27 cellular contexts compared by ENCODE assay signal in the genomic region with DNA sequence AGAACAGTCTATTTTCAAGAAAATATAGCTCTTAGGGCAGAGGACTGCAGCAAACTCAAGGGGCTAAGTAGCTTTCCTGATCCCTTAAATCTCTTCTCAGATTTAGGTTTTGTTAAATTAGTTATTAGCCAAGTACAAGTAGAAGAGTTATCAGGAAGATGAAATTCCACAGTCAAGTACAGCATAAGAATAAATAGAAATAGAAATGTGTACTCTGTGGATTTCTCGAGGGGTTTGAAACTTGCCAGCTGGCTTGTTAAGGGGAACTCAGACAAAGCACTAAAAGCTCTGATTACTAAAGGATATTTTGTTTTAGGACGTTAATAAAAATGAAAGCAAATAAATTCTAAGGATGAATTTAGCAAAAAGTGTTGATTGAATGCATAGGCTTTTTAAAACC.
"Had no signal": no experiment of that assay in that cellular context is flagged by ENCODE, and none has a peak within 500 bp of the region (broad histone marks: within the 10 kb centered on the region; RNA-seq: fewer than 3 reads in every experiment).

No MANE protein-coding gene starts in this region.

- H3K4me3 Mint-ChIP-seq: dendritic cell treated with granulocyte-macrophage colony-stimulating factor and Interleukin-4, amounts not matched to agents 40 ng/mL and 50 ng/mL, for 4 days; effector memory CD8-positive, alpha-beta T cell; endodermal cell had no signal

- H3K27ac Mint-ChIP-seq: dendritic cell treated with granulocyte-macrophage colony-stimulating factor and Interleukin-4, amounts not matched to agents 40 ng/mL and 50 ng/mL, for 4 days; effector memory CD8-positive, alpha-beta T cell; endodermal cell had no signal

- H3K36me3 ChIP-seq: colonic mucosa, esophagus muscularis mucosa, esophagus squamous epithelium, gastrocnemius medialis, gastroesophageal sphincter had no signal

- H3K4me1 ChIP-seq: colonic mucosa, esophagus muscularis mucosa, esophagus squamous epithelium, foreskin keratinocyte, gastrocnemius medialis, gastroesophageal sphincter had no signal

- DNase-seq: colonic mucosa; cortex of kidney; dermis blood vessel endothelial cell; dorsolateral prefrontal cortex; effector CD4-positive, alpha-beta T cell; effector CD8-positive, alpha-beta T cell; effector memory CD4-positive, alpha-beta T cell; effector memory CD8-positive, alpha-beta T cell; endodermal cell; erythroblast; esophagus squamous epithelium; foreskin fibroblast; foreskin keratinocyte; foreskin melanocyte; gastrocnemius medialis; glutamatergic neuron; head of caudate nucleus had no signal

- H3K4me3 ChIP-seq: colonic mucosa, coronary artery, dorsolateral prefrontal cortex, esophagus muscularis mucosa, esophagus squamous epithelium, gastrocnemius medialis, gastroesophageal sphincter had no signal

- H3K9me3 ChIP-seq: colonic mucosa, esophagus muscularis mucosa, esophagus squamous epithelium, gastrocnemius medialis had no signal

- H3K27me3 ChIP-seq: colonic mucosa, dorsolateral prefrontal cortex, esophagus muscularis mucosa, esophagus squamous epithelium, foreskin keratinocyte, gastrocnemius medialis, gastroesophageal sphincter had no signal

- H3K27ac ChIP-seq: colonic mucosa, coronary artery, dorsolateral prefrontal cortex, epithelial cell of prostate, esophagus muscularis mucosa, esophagus squamous epithelium, foreskin keratinocyte, gastrocnemius medialis, gastroesophageal sphincter had no signal

- FAIRE-seq: colon, endometrium, endothelial cell of umbilical vein, frontal cortex had no signal

- ATAC-seq: effector memory CD8-positive, alpha-beta T cell; esophagus mucosa; foreskin keratinocyte; gastrocnemius medialis; gastroesophageal sphincter had no signal

- H3K27me3 Mint-ChIP-seq: dendritic cell treated with granulocyte-macrophage colony-stimulating factor and Interleukin-4, amounts not matched to agents 40 ng/mL and 50 ng/mL, for 4 days; effector memory CD8-positive, alpha-beta T cell had no signal
